ENCODE assay signal across 20 cellular contexts in genomic region chrX:71609095-71609750, GRCh38. TPM values are rescaled to one million over a fixed set of nuclear protein-coding genes. Genes with fewer than 3 reads are reported as not detected.
DNase-seq lines count a peak whose midpoint lies in the region; ATAC-seq and TF ChIP-seq lines count a peak whose summit lies in the region.
"Had no signal": no experiment of that assay in that cellular context is flagged by ENCODE, and none has a peak within 500 bp of the region (broad histone marks: within the 10 kb centered on the region; RNA-seq: fewer than 3 reads in every experiment).

No MANE protein-coding gene starts in this region.

- intact Hi-C loops in CD4-positive, alpha-beta T cell (cut with DNase I, micrococcal nuclease) = loop anchor here (1.0 to 5.0 kb wide), 2 partner anchors 43 kb away; no protein-coding TSS in a partner anchor
- intact Hi-C loops in uterus (cut with DNase I; ENCODE audit: low total_unique reads) = no loop called here

- no peak for TF ChIP-seq CTCF in CD4-positive, alpha-beta T cell (IDR thresholded peaks at IDR 0.05)
- TF ChIP-seq CTCF in GM12865 (IDR thresholded peaks at IDR 0.05; ENCODE audit: insufficient read depth, low read depth, low read length, missing control alignments) = no peak
- TF ChIP-seq CTCF in uterus (IDR thresholded peaks at IDR 0.05) = no peak

- POLR2A ChIA-PET in CD4-positive, alpha-beta T cell (lab: Charles Lee) = interaction anchor here (2.3 to 3.3 kb wide), 2 partner anchors 9 to 13 kb away, joined by 12 to 14 read pairs; partner anchors contain the start of gene CXCR3

- peak; percentile 54 for ATAC-seq in CD4-positive, alpha-beta T cell (ENCODE audit: poor library complexity)
- ATAC-seq: Panc1, SK-N-SH treated with all-trans-retinoic acid at 6 μM for 48 hours had no signal

- DNase-seq in CD4-positive, alpha-beta T cell = no peak
- DNase-seq in GM12865 (ENCODE audit: low read depth) = peak; percentile 36
- DNase-seq in central memory CD4-positive, alpha-beta T cell = peak; percentile 28
- no peak for DNase-seq in NCI-H187 (lab: John Stamatoyannopoulos, UW)
- no peak for DNase-seq in GOT3 (lab: John Stamatoyannopoulos, UW)
- no peak for DNase-seq in COR-L47 (lab: John Stamatoyannopoulos, UW)
- no peak for DNase-seq in uterus
- DNase-seq: DMS153; effector CD4-positive, alpha-beta T cell; HFFc6; mammary epithelial cell; NCI-H1417 treated with DMSO at 0.1 percent for 48 hours; NCI-H774; stimulated activated CD4-positive, alpha-beta T cell treated with anti-CD3 and anti-CD28 coated beads, Interleukin-4, amount 100 ng/mL, for 24 hours had no signal

- H3K4me3 Mint-ChIP-seq in CD4-positive, alpha-beta T cell = no peak overlapping the region
- peak overlapping the region; percentile 61 for H3K4me3 Mint-ChIP-seq in T-helper 1 cell treated with Interleukin-12 subunit alpha and Interleukin-12 subunit beta and Interleukin-4 antibody, amounts not matched to agents 30 μg/mL and 1 μg/mL, for 36 hours
- H3K4me3 Mint-ChIP-seq: HFFc6, nephron had no signal

- CTCF ChIA-PET in CD4-positive, alpha-beta T cell (lab: Charles Lee) = no interaction called here

- H3K4me3 ChIP-seq in GM12865 (ENCODE audit: low read depth, low read length) (no peak overlapping the region), uterus (no peak overlapping the region)
- H3K4me3 ChIP-seq: skin epidermis, thoracic aorta had no signal

- H3K27ac Mint-ChIP-seq in CD4-positive, alpha-beta T cell = peak overlapping the region; percentile 46
- H3K27ac Mint-ChIP-seq in T-helper 1 cell treated with Interleukin-12 subunit alpha and Interleukin-12 subunit beta and Interleukin-4 antibody, amounts not matched to agents 30 μg/mL and 1 μg/mL, for 36 hours = peak overlapping the region; percentile 87
- H3K27ac Mint-ChIP-seq: HFFc6, nephron had no signal

- H3K27me3 ChIP-seq in CD4-positive, alpha-beta T cell (ENCODE audit: control insufficient read depth, insufficient read depth, low read length) = no peaks in the 10 kb centered on the region
- H3K27me3 ChIP-seq in uterus = no peaks in the 10 kb centered on the region

- H3K36me3 ChIP-seq in uterus = no peaks in the 10 kb centered on the region

- peaks cover 77% of the 10 kb centered on the region for H3K36me3 Mint-ChIP-seq in CD4-positive, alpha-beta T cell (ENCODE audit: low read depth)
- H3K36me3 Mint-ChIP-seq in T-helper 1 cell treated with Interleukin-12 subunit alpha and Interleukin-12 subunit beta and Interleukin-4 antibody, amounts not matched to agents 30 μg/mL and 1 μg/mL, for 36 hours (ENCODE audit: low read depth) = peaks cover 59% of the 10 kb centered on the region

- TF ChIP-seq POLR2A in uterus (IDR thresholded peaks at IDR 0.05) = no peak

- H3K27ac ChIP-seq in CD4-positive, alpha-beta T cell (ENCODE audit: low read depth, low read length) = no peak overlapping the region
- no peak overlapping the region for H3K27ac ChIP-seq in uterus
- H3K27ac ChIP-seq: thoracic aorta had no signal

- no peaks in the 10 kb centered on the region for H3K9me3 Mint-ChIP-seq in CD4-positive, alpha-beta T cell
- H3K9me3 Mint-ChIP-seq in T-helper 1 cell treated with Interleukin-12 subunit alpha and Interleukin-12 subunit beta and Interleukin-4 antibody, amounts not matched to agents 30 μg/mL and 1 μg/mL, for 36 hours = no peaks in the 10 kb centered on the region
- H3K9me3 Mint-ChIP-seq: HFFc6 had no signal

- H3K4me1 ChIP-seq in uterus = no peaks in the 10 kb centered on the region

- H3K27me3 Mint-ChIP-seq in CD4-positive, alpha-beta T cell = no peaks in the 10 kb centered on the region
- no peaks in the 10 kb centered on the region for H3K27me3 Mint-ChIP-seq in T-helper 1 cell treated with Interleukin-12 subunit alpha and Interleukin-12 subunit beta and Interleukin-4 antibody, amounts not matched to agents 30 μg/mL and 1 μg/mL, for 36 hours (ENCODE audit: low read depth)

- peaks cover 52% of the 10 kb centered on the region for H3K4me1 Mint-ChIP-seq in CD4-positive, alpha-beta T cell (ENCODE audit: low read depth)
- H3K4me1 Mint-ChIP-seq in T-helper 1 cell treated with Interleukin-12 subunit alpha and Interleukin-12 subunit beta and Interleukin-4 antibody, amounts not matched to agents 30 μg/mL and 1 μg/mL, for 36 hours (ENCODE audit: low read depth) = peaks cover 53% of the 10 kb centered on the region
- H3K4me1 Mint-ChIP-seq: nephron had no signal

- H3K9me3 ChIP-seq in CD4-positive, alpha-beta T cell (ENCODE audit: control insufficient read depth, low read length) = no peaks in the 10 kb centered on the region
- no peaks in the 10 kb centered on the region for H3K9me3 ChIP-seq in uterus
- H3K9me3 ChIP-seq: thoracic aorta had no signal

RNA-seq across cellular contexts. Expression of gene CXCR3, which starts 9.1 kb away (rescaled TPM):
- total RNA-seq in CD4-positive, alpha-beta T cell = 10 to 100 TPM; 19.5 to 22.0 TPM
- under 1 TPM in 1 of 4 donors, not detected in 3; 0.28 TPM for total RNA-seq in uterus
- total RNA-seq: HFFc6, mammary epithelial cell had no signal

RNA-seq across cellular contexts. Expression of gene GCNA, which starts 31.0 kb away (rescaled TPM):
- 1 to 10 TPM; 1.7 to 2.3 TPM for total RNA-seq in CD4-positive, alpha-beta T cell
- 1 to 10 TPM; 1.2 to 7.9 (median 2.5) TPM for total RNA-seq in uterus

Comparison
In these comparisons a context has a peak if more than half of its experiments do, and no peak if none do; other contexts are left out.
1. DNase-seq: peak in GM12865 (single experiment) and central memory CD4-positive, alpha-beta T cell (single experiment); none in CD4-positive, alpha-beta T cell (0 of 10), NCI-H187 (0 of 2), GOT3 (single experiment), COR-L47 (single experiment) and uterus (0 of 2).
2. RNA of gene CXCR3, which starts 9.1 kb away (total RNA-seq): 19.5 to 22.0 TPM in CD4-positive, alpha-beta T cell; 0.28 TPM in uterus; every median in the first group is over 10 times any median in the second.